ENCODE assay signal across 9 cellular contexts in genomic region chr9:694499-695154, GRCh38.
DNase-seq lines count a peak whose midpoint lies in the region; ATAC-seq, FAIRE-seq and TF ChIP-seq lines count a peak whose summit lies in the region.
"Had no signal": no experiment of that assay in that cellular context is flagged by ENCODE, and none has a peak within 500 bp of the region (broad histone marks: within the 10 kb centered on the region; RNA-seq: fewer than 3 reads in every experiment).

No MANE protein-coding gene starts in this region.

- intact Hi-C loops in mucosa of descending colon (cut with DNase I, micrococcal nuclease) = no loop called here
- intact Hi-C loops in transverse colon (cut with DNase I; ENCODE audit: low total_unique reads) = loop anchor here (10.0 kb wide), 1 partner anchor 70 kb away; no protein-coding TSS in a partner anchor

- ATAC-seq in mucosa of descending colon = peak; percentile 42
- no peak for ATAC-seq in HG02973 (IDR thresholded peaks at IDR 0.05; ENCODE audit: unreplicated experiment)
- no peak for ATAC-seq in HG02610 (IDR thresholded peaks at IDR 0.05; ENCODE audit: unreplicated experiment)
- ATAC-seq: activated T-cell treated with anti-CD3 and anti-CD28 coated beads, Interleukin-2, amount 50 U/mL, for 72 hours had no signal

- H3K27ac ChIP-seq in epithelial cell of prostate (peak overlapping the region; percentile 82), transverse colon (peak overlapping the region; percentile 82 to 90 (median 86))

- no peaks in the 10 kb centered on the region for H3K27me3 ChIP-seq in transverse colon

- 53 to 64% methylated on average over 3 to 8 of the region's 8 CpGs for WGBS in transverse colon (ENCODE audit: low coverage in 1 of 2), 2 donors

- peaks cover 3% of the 10 kb centered on the region for H3K4me1 ChIP-seq in mucosa of descending colon (ENCODE audit: low read depth)
- H3K4me1 ChIP-seq in transverse colon = peaks cover 24 to 53% (median 25%) of the 10 kb centered on the region in 4 donors

- H3K36me3 ChIP-seq in mucosa of descending colon (ENCODE audit: low read depth) = no peaks in the 10 kb centered on the region
- H3K36me3 ChIP-seq in transverse colon = no peaks in the 10 kb centered on the region

- in situ Hi-C loops in transverse colon (cut with MboI; ENCODE audit: low pct_ligation_motif_present in 1 of 4, low pct_unique_long_range_greater_than_20kb in 1 of 4, low sequenced_read_pairs in 3 of 4) = no loop called here

- H3K4me3 ChIP-seq in mucosa of descending colon = no peak overlapping the region
- peak overlapping the region in 1 of 4 donors; percentile 7 for H3K4me3 ChIP-seq in transverse colon

- TF ChIP-seq EP300 in transverse colon (IDR thresholded peaks at IDR 0.05; ENCODE audit: low read depth) = peak; percentile 56

- no peak for TF ChIP-seq POLR2A in transverse colon (IDR thresholded peaks at IDR 0.05)

- FAIRE-seq in RCC 7860 (lab: Jason Lieb, UNC) = peak; percentile 83

- no peaks in the 10 kb centered on the region for H3K9me3 ChIP-seq in mucosa of descending colon
- H3K9me3 ChIP-seq in transverse colon = no peaks in the 10 kb centered on the region

- TF ChIP-seq CTCF in mucosa of descending colon (IDR thresholded peaks at IDR 0.05) = no peak
- no peak for TF ChIP-seq CTCF in transverse colon (IDR thresholded peaks at IDR 0.05)

- peak; percentile 88 for DNase-seq in RCC 7860 (ENCODE audit: low spot score)
- DNase-seq in epithelial cell of prostate (ENCODE audit: low read depth, low spot score) = peak; percentile 88
- DNase-seq in mucosa of descending colon = no peak
- DNase-seq in transverse colon = no peak
- DNase-seq in D341Med (ENCODE audit: low spot score) = no peak
- no peak for DNase-seq in activated T-cell treated with anti-CD3 and anti-CD28 coated beads, Interleukin-2, amount 50 U/mL, for 1 hour
- DNase-seq: activated T-cell treated with anti-CD3 and anti-CD28 coated beads, Interleukin-2, amount 50 U/mL, for 72 hours had no signal

Comparison
In these comparisons a context has a peak if more than half of its experiments do, and no peak if none do; other contexts are left out.
1. DNase-seq: peak in RCC 7860 (single experiment) and epithelial cell of prostate (single experiment); none in mucosa of descending colon (0 of 3), transverse colon (single experiment), D341Med (single experiment) and activated T-cell treated with anti-CD3 and anti-CD28 coated beads, Interleukin-2, amount 50 U/mL, for 1 hour (single experiment).